ENCODE assay signal across 11 cellular contexts in genomic region chr12:77337327-77337726, GRCh38.
"Had no signal": no experiment of that assay in that cellular context is flagged by ENCODE, and none has a peak within 500 bp of the region (broad histone marks: within the 10 kb centered on the region; RNA-seq: fewer than 3 reads in every experiment).

No MANE protein-coding gene starts in this region.

- H3K36me3 ChIP-seq: gastrocnemius medialis, heart right ventricle, left ventricle myocardium inferior, pancreas had no signal

- H3K27ac ChIP-seq: gastrocnemius medialis, heart right ventricle, left ventricle myocardium inferior, pancreas had no signal

- H3K9me3 ChIP-seq: gastrocnemius medialis, heart right ventricle, left ventricle myocardium inferior, pancreas had no signal

- H3K4me3 ChIP-seq: gastrocnemius medialis, heart right ventricle, left ventricle myocardium inferior, pancreas had no signal

- FAIRE-seq: keratinocyte, pancreas had no signal

- ATAC-seq: gastrocnemius medialis, heart right ventricle, pancreas had no signal

- H3K4me1 ChIP-seq: gastrocnemius medialis, pancreas had no signal

- H3K27me3 ChIP-seq: gastrocnemius medialis, heart right ventricle, pancreas had no signal

- DNase-seq: activated B cell treated with CpG ODN at 0.5 μM for 24 hours; activated CD4-positive, alpha-beta T cell treated with anti-CD3 and anti-CD28 coated beads, Interleukin-2, amount 10 ng/mL, durations not matched to agents 24 days and 14 days; activated naive CD4-positive, alpha-beta T cell treated with anti-CD3 and anti-CD28 coated beads for 36 hours; central memory CD4-positive, alpha-beta T cell; effector memory CD4-positive, alpha-beta T cell; gastrocnemius medialis; heart right ventricle; left ventricle myocardium inferior; pancreas; stimulated activated CD4-positive, alpha-beta T cell treated with anti-CD3 and anti-CD28 coated beads, Interleukin-4, amount 100 ng/mL, for 1 hour had no signal
